Comparison of ENCODE assay signal across 1 cellular context in the genomic region with DNA sequence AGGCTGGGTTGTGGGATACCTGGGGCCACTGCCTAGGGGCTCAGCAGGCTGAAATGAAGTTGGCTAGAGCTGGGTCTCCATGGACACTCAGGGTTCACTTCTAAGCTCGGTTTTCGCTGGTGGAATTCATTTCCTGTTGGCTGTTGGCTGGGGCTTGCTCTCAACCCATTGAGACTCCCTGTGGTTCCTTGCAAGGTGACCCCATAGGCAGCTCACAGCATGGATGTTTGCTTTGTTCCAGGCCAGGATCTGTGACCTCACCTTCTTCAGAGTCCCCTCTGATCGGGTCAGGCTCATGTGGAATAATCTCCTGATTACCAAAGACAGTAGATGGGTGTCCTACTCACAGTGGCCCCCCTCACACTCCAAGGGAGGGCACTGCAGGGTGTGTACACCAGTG.
TF ChIP-seq lines count a peak whose summit lies in the region.

No MANE protein-coding gene starts in this region.

TF ChIP-seq in GM23338, 12 proteins besides CTCF, POLR2A, EP300 and RAD21 (continued from another document):
- TF ChIP-seq EZH2 (IDR thresholded peaks at IDR 0.05; ENCODE audit: low read depth, unreplicated experiment) (no peak), NANOG (IDR thresholded peaks at IDR 0.05; ENCODE audit: borderline replicate concordance) (no peak)
